In genomic region chr5:107770051-107770450, GRCh38 we compare ENCODE assay signal across 36 cellular contexts.
"Had no signal": no experiment of that assay in that cellular context is flagged by ENCODE, and none has a peak within 500 bp of the region (broad histone marks: within the 10 kb centered on the region; RNA-seq: fewer than 3 reads in every experiment).

No MANE protein-coding gene starts in this region.

- H3K27me3 ChIP-seq: adrenal gland, body of pancreas, SJSA1 had no signal

- FAIRE-seq: astrocyte, bronchial epithelial cell had no signal

- H3K9me3 ChIP-seq: adrenal gland, body of pancreas, SJSA1 had no signal

- H3K27ac Mint-ChIP-seq: activated B cell treated with CpG ODN at 0.5 μM for 24 hours; activated CD4-positive, alpha-beta memory T cell treated with anti-CD3 and anti-CD28 coated beads for 36 hours; activated naive CD4-positive, alpha-beta T cell treated with anti-CD3 and anti-CD28 coated beads for 36 hours; activated naive CD4-positive, alpha-beta T cell treated with anti-CD3 and anti-CD28 coated beads, Interleukin-2, amount 50 U/mL, for 72 hours; activated T-helper 1 cell treated with anti-CD3 and anti-CD28 coated beads, Interleukin-12 subunit alpha, Interleukin-12 subunit beta, Interleukin-2, Interleukin-4 antibody, amounts not matched to agents 30 ng/mL and 10 ng/mL and 1 ng/mL, durations not matched to agents 14 hours and 24 hours and 36 hours had no signal

- H3K4me3 ChIP-seq: adrenal gland, body of pancreas, SJSA1 had no signal

- DNase-seq: activated B cell treated with CpG ODN at 0.5 μM for 24 hours; activated CD4-positive, alpha-beta memory T cell treated with anti-CD3 and anti-CD28 coated beads for 36 hours; activated CD4-positive, alpha-beta T cell treated with anti-CD3 and anti-CD28 coated beads for 4 hours; activated CD4-positive, alpha-beta T cell treated with anti-CD3 and anti-CD28 coated beads, Interleukin-2, amount 50 U/mL, for 1 hour; activated CD4-positive, CD25-positive, alpha-beta regulatory T cell treated with anti-CD3 and anti-CD28 coated beads, Interleukin-2, amount 50 U/mL, for 72 hours; activated CD8-positive, alpha-beta memory T cell treated with anti-CD3 and anti-CD28 coated beads, Interleukin-2, amount 50 U/mL, for 4 hours; activated gamma-delta T cell treated with Interleukin-2 at 50 U/mL for 16 hours; activated naive CD4-positive, alpha-beta T cell treated with anti-CD3 and anti-CD28 coated beads for 36 hours; activated T-cell treated with anti-CD3 and anti-CD28 coated beads for 4 hours; activated T-cell treated with anti-CD3 and anti-CD28 coated beads, Interleukin-2, amount 50 U/mL, for 4 hours; adrenal gland; body of pancreas; Karpas-422; KBM-7; NCI-H1105; NCI-H1417 treated with DMSO at 0.1 percent for 48 hours; NCI-H187 treated with DMSO at 0.1 percent for 48 hours; NCI-H2081; NCI-H226; NCI-H446 treated with DMSO at 0.1 percent for 48 hours; NCI-H524; NCI-H69; NCI-H82; SHP77; SW 1271; T-helper 1 cell; T-helper 2 cell; T-helper 9 cell had no signal

- ATAC-seq: activated naive CD4-positive, alpha-beta T cell treated with anti-CD3 and anti-CD28 coated beads, Interleukin-2, amount 50 U/mL, for 72 hours; activated T-cell treated with anti-CD3 and anti-CD28 coated beads, Interleukin-2, amount 50 U/mL, for 4 hours; body of pancreas; Panc1; SK-N-SH treated with all-trans-retinoic acid at 6 μM for 48 hours had no signal

- H3K4me3 Mint-ChIP-seq: activated B cell treated with CpG ODN at 0.5 μM for 24 hours; activated CD4-positive, alpha-beta memory T cell treated with anti-CD3 and anti-CD28 coated beads for 36 hours; activated naive CD4-positive, alpha-beta T cell treated with anti-CD3 and anti-CD28 coated beads for 36 hours; activated T-cell treated with anti-CD3 and anti-CD28 coated beads, Interleukin-2, amount 50 U/mL, for 4 hours; activated T-helper 1 cell treated with anti-CD3 and anti-CD28 coated beads, Interleukin-12 subunit alpha, Interleukin-12 subunit beta, Interleukin-2, Interleukin-4 antibody, amounts not matched to agents 30 ng/mL and 10 ng/mL and 1 ng/mL, durations not matched to agents 14 hours and 24 hours and 36 hours had no signal

- H3K36me3 Mint-ChIP-seq: activated CD4-positive, alpha-beta memory T cell treated with anti-CD3 and anti-CD28 coated beads for 36 hours; activated naive CD4-positive, alpha-beta T cell treated with anti-CD3 and anti-CD28 coated beads, Interleukin-2, amount 50 U/mL, for 72 hours had no signal

- H3K9me3 Mint-ChIP-seq: activated B cell treated with CpG ODN at 0.5 μM for 24 hours; activated CD4-positive, alpha-beta memory T cell treated with anti-CD3 and anti-CD28 coated beads for 36 hours; activated naive CD4-positive, alpha-beta T cell treated with anti-CD3 and anti-CD28 coated beads for 36 hours; activated naive CD4-positive, alpha-beta T cell treated with anti-CD3 and anti-CD28 coated beads, Interleukin-2, amount 50 U/mL, for 72 hours; activated T-cell treated with anti-CD3 and anti-CD28 coated beads, Interleukin-2, amount 50 U/mL, for 4 hours; activated T-helper 1 cell treated with anti-CD3 and anti-CD28 coated beads, Interleukin-12 subunit alpha, Interleukin-12 subunit beta, Interleukin-2, Interleukin-4 antibody, amounts not matched to agents 30 ng/mL and 10 ng/mL and 1 ng/mL, durations not matched to agents 14 hours and 24 hours and 36 hours had no signal

- H3K4me1 Mint-ChIP-seq: activated B cell treated with CpG ODN at 0.5 μM for 24 hours had no signal

- H3K27ac ChIP-seq: adrenal gland, body of pancreas, SJSA1, VCaP had no signal

- H3K27me3 Mint-ChIP-seq: activated CD4-positive, alpha-beta memory T cell treated with anti-CD3 and anti-CD28 coated beads for 36 hours had no signal

- H3K4me1 ChIP-seq: adrenal gland, body of pancreas, SJSA1 had no signal

- H3K36me3 ChIP-seq: adrenal gland, SJSA1 had no signal
